In the genomic region with DNA sequence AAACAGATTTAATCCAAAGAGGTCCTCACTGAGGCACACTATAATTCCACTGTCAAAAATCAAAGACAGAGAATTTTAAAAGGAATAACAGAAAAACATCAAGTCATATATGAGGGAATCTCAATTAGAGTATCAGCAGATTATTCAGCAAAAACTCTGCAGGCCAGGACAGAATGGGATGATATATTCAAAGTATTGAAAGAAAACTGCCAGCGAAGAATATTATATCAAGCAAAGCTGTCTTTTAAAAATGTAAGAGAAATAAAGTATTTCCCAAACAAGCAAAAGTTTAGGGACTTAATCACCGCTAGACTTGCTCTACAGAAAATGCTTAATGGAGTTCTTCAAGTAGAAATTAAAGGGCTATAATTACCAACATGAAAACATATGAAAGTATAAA, we compare ENCODE assay signal across 1 cellular context.
"Had no signal": no experiment of that assay in that cellular context is flagged by ENCODE, and none has a peak within 500 bp of the region (broad histone marks: within the 10 kb centered on the region; RNA-seq: fewer than 3 reads in every experiment).

No MANE protein-coding gene starts in this region.

- H3K4me3 ChIP-seq: GM12878 had no signal

- ATAC-seq: GM12878 had no signal
